ENCODE assay signal across 8 cellular contexts in genomic region chr1:236394905-236395779, GRCh38. TPM values are rescaled to one million over a fixed set of nuclear protein-coding genes. Genes with fewer than 3 reads are reported as not detected.
DNase-seq lines count a peak whose midpoint lies in the region; ATAC-seq and TF ChIP-seq lines count a peak whose summit lies in the region.

No MANE protein-coding gene starts in this region.

- H2AFZ ChIP-seq in DND-41 (ENCODE audit: low read depth, low read length), result peak overlapping the region; percentile 86

- H3K9ac ChIP-seq in DND-41 (ENCODE audit: low read depth, low read length) (peak overlapping the region; percentile 63), endocrine pancreas (ENCODE audit: control insufficient read depth, insufficient read depth, low read length) (peak overlapping the region; percentile 70), mucosa of stomach (ENCODE audit: low read length) (peak overlapping the region; percentile 66)

- H3K4me3 ChIP-seq in DND-41 (ENCODE audit: low read depth in 1 of 2, low read length in 2 of 2) (peak overlapping the region; percentile 43 to 81), endocrine pancreas (ENCODE audit: control insufficient read depth, insufficient read depth, low read length) (peak overlapping the region; percentile 91), mucosa of stomach (ENCODE audit: low read length) (peak overlapping the region; percentile 46), testis (peak overlapping the region; percentile 49 to 64)

- ATAC-seq in DND-41 (ENCODE audit: insufficient read depth, low read depth) (peak; percentile 91), GM21381 (IDR thresholded peaks at IDR 0.05; ENCODE audit: unreplicated experiment) (peak; percentile 56)

- WGBS in testis, 2 donors, result 0 to 1% methylated on average over 32 to 79 of the region's 82 CpGs

- no peaks in the 10 kb centered on the region for H4K20me1 ChIP-seq in DND-41 (ENCODE audit: insufficient read depth, low read length)

- no peak for TF ChIP-seq POLR2A in testis (IDR thresholded peaks at IDR 0.05)

- intact Hi-C loops in testis (cut with DNase I; ENCODE audit: low total_unique reads), result no loop called here

- H3K36me3 ChIP-seq in DND-41 (ENCODE audit: insufficient read depth, low read length), result no peaks in the 10 kb centered on the region
- no peaks in the 10 kb centered on the region for H3K36me3 ChIP-seq in endocrine pancreas (ENCODE audit: control insufficient read depth, insufficient read depth, low read length)
- no peaks in the 10 kb centered on the region for H3K36me3 ChIP-seq in mucosa of stomach (ENCODE audit: control insufficient read depth, insufficient read depth, low read length)
- no peaks in the 10 kb centered on the region for H3K36me3 ChIP-seq in testis (ENCODE audit: low read depth, missing control alignments)

- H3K9me3 Mint-ChIP-seq in IgD-negative memory B cell, result no peaks in the 10 kb centered on the region

- H3K36me3 Mint-ChIP-seq in IgD-negative memory B cell, result no peaks in the 10 kb centered on the region

- H3K4me2 ChIP-seq in DND-41 (ENCODE audit: insufficient read depth, low read length), result peak overlapping the region; percentile 97

- H3K27ac ChIP-seq in DND-41 (ENCODE audit: low read length) (peak overlapping the region; percentile 28; the same call in 1 of the 2 replicates), testis (no peak overlapping the region)

- DNase-seq in DND-41, result peak; percentile 67
- DNase-seq in activated CD4-positive, alpha-beta T cell treated with anti-CD3 and anti-CD28 coated beads, Interleukin-2, amount 50 U/mL, for 24 hours (ENCODE audit: low read depth in 1 of 2, low spot score in 1 of 2), result peak; percentile 12 to 23
- DNase-seq in testis, result peak; percentile 18
- no peak for DNase-seq in NCI-H2107 (lab: John Stamatoyannopoulos, UW)

- H3K4me3 Mint-ChIP-seq in IgD-negative memory B cell, result peak overlapping the region; percentile 65 to 91 (median 90)

- no peak overlapping the region for H3K27ac Mint-ChIP-seq in IgD-negative memory B cell

- H3K27me3 Mint-ChIP-seq in IgD-negative memory B cell, result peaks cover 40% of the 10 kb centered on the region

- peaks cover 41% of the 10 kb centered on the region for H3K27me3 ChIP-seq in DND-41 (ENCODE audit: insufficient read depth, low read length, poor library complexity)
- no peaks in the 10 kb centered on the region for H3K27me3 ChIP-seq in endocrine pancreas (ENCODE audit: control insufficient read depth, insufficient read depth, low read length)
- peaks cover 36% of the 10 kb centered on the region for H3K27me3 ChIP-seq in mucosa of stomach (ENCODE audit: control insufficient read depth, insufficient read depth, low read length)
- no peaks in the 10 kb centered on the region for H3K27me3 ChIP-seq in testis

- peaks cover 12 to 20% (median 15%) of the 10 kb centered on the region in 3 donors for H3K4me1 Mint-ChIP-seq in IgD-negative memory B cell

- peaks cover 29% of the 10 kb centered on the region for H3K4me1 ChIP-seq in DND-41 (ENCODE audit: insufficient read depth, low read length)
- H3K4me1 ChIP-seq in endocrine pancreas (ENCODE audit: control insufficient read depth, insufficient read depth, low read length), result peaks cover 10% of the 10 kb centered on the region
- peaks cover 19% of the 10 kb centered on the region for H3K4me1 ChIP-seq in mucosa of stomach (ENCODE audit: control insufficient read depth, insufficient read depth, low read length)
- peaks cover 3% of the 10 kb centered on the region for H3K4me1 ChIP-seq in testis

- H3K9me3 ChIP-seq in DND-41 (ENCODE audit: insufficient read depth, low read length, severe bottlenecking) (no peaks in the 10 kb centered on the region), endocrine pancreas (ENCODE audit: control insufficient read depth, low read length) (no peaks in the 10 kb centered on the region), mucosa of stomach (ENCODE audit: control insufficient read depth, low read length) (no peaks in the 10 kb centered on the region), testis (no peaks in the 10 kb centered on the region)

- TF ChIP-seq CTCF in DND-41 (IDR thresholded peaks at IDR 0.05; ENCODE audit: borderline replicate concordance, extremely low read depth, low read length, poor library complexity, severe bottlenecking), result peak; percentile 1
- no peak for TF ChIP-seq CTCF in testis (IDR thresholded peaks at IDR 0.05)

- no peaks in the 10 kb centered on the region for H3K79me2 ChIP-seq in DND-41 (ENCODE audit: insufficient read depth, low read length)

RNA-seq across cellular contexts. Expression of gene EDARADD, which starts 1.1 kb away (rescaled TPM):
- polyA plus RNA-seq in IgD-negative memory B cell, result not detected
- 1 to 10 TPM; 3.2 to 3.9 TPM for total RNA-seq in testis
- polyA plus RNA-seq in testis (ENCODE audit: insufficient read depth, low read depth, low replicate concordance), result 5.8 TPM
